ENCODE assay signal across 21 cellular contexts in genomic region chr17:29079887-29080286, GRCh38.
"Had no signal": no experiment of that assay in that cellular context is flagged by ENCODE, and none has a peak within 500 bp of the region (broad histone marks: within the 10 kb centered on the region; RNA-seq: fewer than 3 reads in every experiment).

No MANE protein-coding gene starts in this region.

- DNase-seq: cortex of kidney; effector memory CD4-positive, alpha-beta T cell; heart left ventricle; hippocampal formation; left colon; left ventricle myocardium superior; mesenchymal stem cell; naive thymus-derived CD4-positive, alpha-beta T cell; nephron progenitor cell; stimulated activated CD4-positive, alpha-beta T cell treated with anti-CD3 and anti-CD28 coated beads, Interleukin-2, amount 100 ng/mL, for 48 hours; stimulated activated naive CD8-positive, alpha-beta T cell treated with anti-CD3 and anti-CD28 coated beads, Interleukin-15, Interleukin-2, amounts not matched to agents 100 U/mL and 50 U/mL, for 24 hours; thyroid gland had no signal

- H3K27ac Mint-ChIP-seq: naive thymus-derived CD4-positive, alpha-beta T cell; nephron progenitor cell; type B pancreatic cell had no signal

- H3K4me3 Mint-ChIP-seq: naive thymus-derived CD4-positive, alpha-beta T cell; nephron progenitor cell; type B pancreatic cell had no signal

- H3K4me3 ChIP-seq: heart left ventricle, lung, smooth muscle cell, suprapubic skin, thyroid gland had no signal

- H3K27me3 ChIP-seq: heart left ventricle, neutrophil, suprapubic skin, thyroid gland had no signal

- ATAC-seq: esophagus mucosa; left ventricle myocardium superior; naive thymus-derived CD4-positive, alpha-beta T cell; stimulated activated naive CD8-positive, alpha-beta T cell treated with anti-CD3 and anti-CD28 coated beads, Interleukin-15, Interleukin-2, amounts not matched to agents 100 U/mL and 50 U/mL, for 24 hours had no signal

- H3K27me3 Mint-ChIP-seq: naive thymus-derived CD4-positive, alpha-beta T cell; type B pancreatic cell had no signal

- FAIRE-seq: endometrium, frontal cortex, urothelium cell line had no signal

- H3K4me2 ChIP-seq: smooth muscle cell had no signal

- H3K9me3 ChIP-seq: heart left ventricle, neutrophil, suprapubic skin, thyroid gland had no signal

- H3K27ac ChIP-seq: neutrophil, suprapubic skin, thyroid gland had no signal

- H3K9me3 Mint-ChIP-seq: naive thymus-derived CD4-positive, alpha-beta T cell; nephron progenitor cell; type B pancreatic cell had no signal
